Comparison of ENCODE assay signal across 30 cellular contexts in the genomic region with DNA sequence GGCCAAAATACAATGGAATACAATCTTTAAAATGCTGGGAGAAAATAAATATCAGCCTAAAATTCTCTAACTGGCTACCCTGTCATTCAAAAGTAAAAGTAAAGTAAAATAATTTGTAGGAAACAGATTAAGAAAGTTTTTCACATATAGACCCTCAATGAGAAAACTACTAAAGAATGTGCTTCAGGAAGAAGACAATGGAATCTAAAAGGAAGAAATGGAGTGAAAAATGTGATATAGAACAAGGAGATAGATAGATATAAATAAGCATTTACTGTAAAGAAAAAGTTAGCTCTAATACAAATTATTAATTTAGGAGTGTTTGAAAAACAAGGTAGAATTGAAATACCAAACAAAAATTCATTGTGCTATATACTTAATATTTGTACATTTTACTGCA.
"Had no signal": no experiment of that assay in that cellular context is flagged by ENCODE, and none has a peak within 500 bp of the region (broad histone marks: within the 10 kb centered on the region; RNA-seq: fewer than 3 reads in every experiment).

No MANE protein-coding gene starts in this region.

- H3K36me3 ChIP-seq: WERI-Rb-1 had no signal

- ATAC-seq: activated CD4-positive, alpha-beta T cell treated with anti-CD3 and anti-CD28 coated beads for 36 hours; activated CD4-positive, CD25-positive, alpha-beta regulatory T cell treated with anti-CD3 and anti-CD28 coated beads, Interleukin-2, amount 50 U/mL, for 24 hours; activated CD8-positive, alpha-beta memory T cell treated with anti-CD3 and anti-CD28 coated beads, Interleukin-2, amount 10 ng/mL, durations not matched to agents 7 days and 5 days; activated CD8-positive, alpha-beta T cell treated with anti-CD3 and anti-CD28 coated beads for 36 hours; activated CD8-positive, alpha-beta T cell treated with anti-CD3 and anti-CD28 coated beads, Interleukin-2, amount 10 ng/mL, durations not matched to agents 7 days and 5 days; T-cell; T-helper 17 cell; WTC11 had no signal

- DNase-seq: activated B cell treated with CpG ODN at 0.5 μM for 24 hours; activated CD4-positive, alpha-beta memory T cell treated with anti-CD3 and anti-CD28 coated beads for 36 hours; activated CD4-positive, alpha-beta memory T cell treated with anti-CD3 and anti-CD28 coated beads, Interleukin-2, amount 10 ng/mL, durations not matched to agents 7 days and 5 days; activated CD4-positive, alpha-beta T cell treated with anti-CD3 and anti-CD28 coated beads for 1 hour; activated CD4-positive, alpha-beta T cell treated with anti-CD3 and anti-CD28 coated beads for 36 hours; activated CD4-positive, alpha-beta T cell treated with anti-CD3 and anti-CD28 coated beads for 4 hours; activated CD4-positive, alpha-beta T cell treated with anti-CD3 and anti-CD28 coated beads for 48 hours; activated CD4-positive, alpha-beta T cell treated with anti-CD3 and anti-CD28 coated beads, Interleukin-2, amount 10 ng/mL, durations not matched to agents 24 days and 14 days; activated CD4-positive, alpha-beta T cell treated with anti-CD3 and anti-CD28 coated beads, Interleukin-2, amount 10 ng/mL, durations not matched to agents 7 days and 5 days; activated CD4-positive, alpha-beta T cell treated with anti-CD3 and anti-CD28 coated beads, Interleukin-2, amount 50 U/mL, for 1 hour; activated CD4-positive, alpha-beta T cell treated with anti-CD3 and anti-CD28 coated beads, Interleukin-2, amount 50 U/mL, for 4 hours; activated CD4-positive, alpha-beta T cell treated with anti-CD3 and anti-CD28 coated beads, Interleukin-2, amount 50 U/mL, for 48 hours; activated CD4-positive, CD25-positive, alpha-beta regulatory T cell; activated CD4-positive, CD25-positive, alpha-beta regulatory T cell treated with anti-CD3 and anti-CD28 coated beads, Interleukin-2, amount 50 U/mL, for 72 hours; activated CD8-positive, alpha-beta memory T cell treated with anti-CD3 and anti-CD28 coated beads for 24 hours; activated CD8-positive, alpha-beta memory T cell treated with anti-CD3 and anti-CD28 coated beads, Interleukin-2, amount 10 ng/mL, durations not matched to agents 7 days and 5 days; activated CD8-positive, alpha-beta memory T cell treated with anti-CD3 and anti-CD28 coated beads, Interleukin-2, amount 50 U/mL, for 4 hours; activated CD8-positive, alpha-beta memory T cell treated with anti-CD3 and anti-CD28 coated beads, Interleukin-2, amount 50 U/mL, for 48 hours; activated CD8-positive, alpha-beta T cell treated with anti-CD3 and anti-CD28 coated beads for 36 hours; activated CD8-positive, alpha-beta T cell treated with anti-CD3 and anti-CD28 coated beads, Interleukin-2, amount 10 ng/mL, durations not matched to agents 7 days and 5 days; activated T-cell treated with anti-CD3 and anti-CD28 coated beads for 4 hours; T-cell; T-helper 1 cell; T-helper 17 cell; T-helper 2 cell; T-helper 9 cell; WERI-Rb-1 had no signal

- FAIRE-seq: TTC549 had no signal

- H3K27ac ChIP-seq: WERI-Rb-1 had no signal
